25 cellular contexts compared by ENCODE assay signal in genomic region chr11:8691601-8692000, GRCh38.
"Had no signal": no experiment of that assay in that cellular context is flagged by ENCODE, and none has a peak within 500 bp of the region (broad histone marks: within the 10 kb centered on the region; RNA-seq: fewer than 3 reads in every experiment).

No MANE protein-coding gene starts in this region.

- H3K4me3 Mint-ChIP-seq: activated CD4-positive, alpha-beta T cell treated with anti-CD3 and anti-CD28 coated beads, Interleukin-2, amount 10 ng/mL, durations not matched to agents 7 days and 5 days; activated CD8-positive, alpha-beta T cell treated with anti-CD3 and anti-CD28 coated beads, Interleukin-2, amount 10 ng/mL, durations not matched to agents 7 days and 5 days; activated naive CD8-positive, alpha-beta T cell treated with anti-CD3 and anti-CD28 coated beads, Interleukin-2, amount 10 ng/mL, durations not matched to agents 7 days and 5 days; effector memory CD8-positive, alpha-beta T cell; nephron progenitor cell; type B pancreatic cell had no signal

- H3K27ac ChIP-seq: cardiac muscle cell, testis had no signal

- H3K27me3 ChIP-seq: cardiac muscle cell, stomach, testis had no signal

- DNase-seq: activated CD4-positive, alpha-beta T cell treated with anti-CD3 and anti-CD28 coated beads, Interleukin-2, amount 10 ng/mL, durations not matched to agents 7 days and 5 days; activated CD4-positive, CD25-positive, alpha-beta regulatory T cell; activated CD8-positive, alpha-beta T cell treated with anti-CD3 and anti-CD28 coated beads, Interleukin-2, amount 10 ng/mL, durations not matched to agents 7 days and 5 days; activated naive CD8-positive, alpha-beta T cell treated with anti-CD3 and anti-CD28 coated beads, Interleukin-2, amount 10 ng/mL, durations not matched to agents 7 days and 5 days; amygdala; dermis blood vessel endothelial cell; effector memory CD8-positive, alpha-beta T cell; erythroblast; foreskin melanocyte; glutamatergic neuron; hypothalamus; islet precursor cell; midbrain; nephron progenitor cell; occipital lobe; posterior cingulate gyrus; retina; stimulated activated CD4-positive, alpha-beta T cell treated with anti-CD3 and anti-CD28 coated beads, Interleukin-2, amount 100 ng/mL, for 24 hours; stomach; T-helper 1 cell; T-helper 9 cell; testis had no signal

- H3K9me3 ChIP-seq: stomach, testis had no signal

- H3K4me3 ChIP-seq: cardiac muscle cell, lung, stomach, testis had no signal

- H3K27ac Mint-ChIP-seq: activated CD8-positive, alpha-beta T cell treated with anti-CD3 and anti-CD28 coated beads, Interleukin-2, amount 10 ng/mL, durations not matched to agents 7 days and 5 days; activated naive CD8-positive, alpha-beta T cell treated with anti-CD3 and anti-CD28 coated beads, Interleukin-2, amount 10 ng/mL, durations not matched to agents 7 days and 5 days; effector memory CD8-positive, alpha-beta T cell; type B pancreatic cell had no signal

- H3K9me3 Mint-ChIP-seq: activated CD4-positive, alpha-beta T cell treated with anti-CD3 and anti-CD28 coated beads, Interleukin-2, amount 10 ng/mL, durations not matched to agents 7 days and 5 days; activated naive CD8-positive, alpha-beta T cell treated with anti-CD3 and anti-CD28 coated beads, Interleukin-2, amount 10 ng/mL, durations not matched to agents 7 days and 5 days; effector memory CD8-positive, alpha-beta T cell; nephron progenitor cell; type B pancreatic cell had no signal

- ATAC-seq: activated CD8-positive, alpha-beta T cell treated with anti-CD3 and anti-CD28 coated beads, Interleukin-2, amount 10 ng/mL, durations not matched to agents 7 days and 5 days; effector memory CD8-positive, alpha-beta T cell had no signal

- H3K27me3 Mint-ChIP-seq: activated CD4-positive, alpha-beta T cell treated with anti-CD3 and anti-CD28 coated beads, Interleukin-2, amount 10 ng/mL, durations not matched to agents 7 days and 5 days; activated naive CD8-positive, alpha-beta T cell treated with anti-CD3 and anti-CD28 coated beads, Interleukin-2, amount 10 ng/mL, durations not matched to agents 7 days and 5 days; effector memory CD8-positive, alpha-beta T cell; type B pancreatic cell had no signal
